ENCODE assay signal across 31 cellular contexts in the genomic region with DNA sequence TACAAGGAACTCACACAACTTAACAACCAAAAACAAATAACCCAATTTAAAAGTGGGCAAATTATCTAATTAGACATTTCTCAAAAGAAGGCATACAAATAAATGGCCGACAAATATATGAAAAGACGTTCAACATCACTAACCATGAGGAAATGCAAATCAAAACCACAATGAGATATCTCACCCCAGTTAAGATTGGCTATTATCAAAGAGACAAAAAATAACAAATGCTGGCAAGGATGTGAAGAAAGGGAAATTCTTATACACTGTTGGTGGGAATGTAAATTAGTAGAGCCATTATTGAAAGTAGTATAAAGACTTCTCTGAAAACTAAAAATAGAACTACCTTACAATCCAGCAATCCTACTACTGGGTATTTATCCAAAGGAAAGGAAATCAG.
"Had no signal": no experiment of that assay in that cellular context is flagged by ENCODE, and none has a peak within 500 bp of the region (broad histone marks: within the 10 kb centered on the region; RNA-seq: fewer than 3 reads in every experiment).

No MANE protein-coding gene starts in this region.

- DNase-seq: activated CD4-positive, alpha-beta memory T cell treated with anti-CD3 and anti-CD28 coated beads, Interleukin-2, amount 10 ng/mL, durations not matched to agents 7 days and 5 days; activated CD4-positive, alpha-beta T cell treated with anti-CD3 and anti-CD28 coated beads for 1 hour; activated CD4-positive, alpha-beta T cell treated with anti-CD3 and anti-CD28 coated beads for 48 hours; activated CD4-positive, CD25-positive, alpha-beta regulatory T cell; activated CD8-positive, alpha-beta memory T cell treated with anti-CD3 and anti-CD28 coated beads for 24 hours; activated gamma-delta T cell treated with Interleukin-2 at 50 U/mL for 16 hours; activated naive CD4-positive, alpha-beta T cell treated with anti-CD3 and anti-CD28 coated beads for 36 hours; activated T-cell treated with anti-CD3 and anti-CD28 coated beads, Interleukin-2, amount 50 U/mL, for 1 hour; adrenal gland; caudate nucleus; cerebellar nuclear complex; Kasumi-1; KBM-7; MG63; NCI-H1092; NCI-H1436 treated with DMSO at 0.1 percent for 48 hours; NCI-H1694 treated with DMSO at 0.1 percent for 48 hours; NCI-H2029 treated with DMSO at 0.1 percent for 48 hours; NCI-H2107; NCI-H345; NCI-H524 treated with DMSO at 0.1 percent for 48 hours; NCI-H748 treated with DMSO at 0.1 percent for 48 hours; NK-92 treated with Interleukin-12 subunit alpha and Interleukin-12 subunit beta, amount 100 ng/mL, for 24 hours; Right ventricle myocardium superior; SJCRH30; T1000; WERI-Rb-1 had no signal

- H3K4me1 Mint-ChIP-seq: activated CD4-positive, alpha-beta memory T cell treated with anti-CD3 and anti-CD28 coated beads, Interleukin-2, amount 10 ng/mL, durations not matched to agents 7 days and 5 days; brain had no signal

- H3K36me3 ChIP-seq: adrenal gland, MG63, SJCRH30, WERI-Rb-1 had no signal

- FAIRE-seq: bronchial epithelial cell had no signal

- H3K9me3 ChIP-seq: adrenal gland, MG63, SJCRH30 had no signal

- H3K4me1 ChIP-seq: adrenal gland, SJCRH30 had no signal

- H3K27ac ChIP-seq: adrenal gland, SJCRH30, SK-N-MC, WERI-Rb-1 had no signal

- H3K27ac Mint-ChIP-seq: activated CD4-positive, alpha-beta memory T cell treated with anti-CD3 and anti-CD28 coated beads, Interleukin-2, amount 10 ng/mL, durations not matched to agents 7 days and 5 days; activated naive CD4-positive, alpha-beta T cell treated with anti-CD3 and anti-CD28 coated beads for 36 hours; activated naive CD4-positive, alpha-beta T cell treated with anti-CD3 and anti-CD28 coated beads, Interleukin-2, amount 50 U/mL, for 72 hours; brain had no signal

- ATAC-seq: activated naive CD4-positive, alpha-beta T cell treated with anti-CD3 and anti-CD28 coated beads, Interleukin-2, amount 50 U/mL, for 72 hours had no signal

- H3K9me3 Mint-ChIP-seq: activated naive CD4-positive, alpha-beta T cell treated with anti-CD3 and anti-CD28 coated beads, Interleukin-2, amount 50 U/mL, for 72 hours had no signal

- H3K4me3 ChIP-seq: adrenal gland, MG63, SJCRH30, SK-N-MC had no signal

- H3K4me3 Mint-ChIP-seq: activated CD4-positive, alpha-beta memory T cell treated with anti-CD3 and anti-CD28 coated beads, Interleukin-2, amount 10 ng/mL, durations not matched to agents 7 days and 5 days; activated naive CD4-positive, alpha-beta T cell treated with anti-CD3 and anti-CD28 coated beads for 36 hours; brain had no signal

- H3K27me3 ChIP-seq: adrenal gland, MG63 had no signal

- H3K36me3 Mint-ChIP-seq: brain had no signal
